ENCODE assay signal across 4 cellular contexts in genomic region chr14:73471582-73472181, GRCh38.
A peak's percentile ranks its signal among the peaks of the same experiment; 100 is the strongest.
TF ChIP-seq lines count a peak whose summit lies in the region.

No MANE protein-coding gene starts in this region.

TF ChIP-seq in SK-N-SH treated with all-trans-retinoic acid at 6 μM for 48 hours, 23 proteins besides CTCF, POLR2A, EP300 and RAD21 (continues in another document):
- TF ChIP-seq ISL1 (CRISPR knock-in tag; IDR thresholded peaks at IDR 0.05) (no peak), BACH2 (CRISPR knock-in tag; IDR thresholded peaks at IDR 0.05; ENCODE audit: borderline replicate concordance) (no peak), TCF4 (CRISPR knock-in tag; IDR thresholded peaks at IDR 0.05; ENCODE audit: borderline replicate concordance) (no peak), ARNTL (CRISPR knock-in tag; IDR thresholded peaks at IDR 0.05; ENCODE audit: borderline replicate concordance, low read depth) (no peak), ZFP3 (CRISPR knock-in tag; IDR thresholded peaks at IDR 0.05) (no peak), SNAI2 (CRISPR knock-in tag; IDR thresholded peaks at IDR 0.05) (no peak), TSHZ2 (CRISPR knock-in tag; IDR thresholded peaks at IDR 0.05) (no peak), ESRRG (CRISPR knock-in tag; IDR thresholded peaks at IDR 0.05) (no peak), CSDC2 (CRISPR knock-in tag; IDR thresholded peaks at IDR 0.05) (no peak)
- TF ChIP-seq, protein P1, sequence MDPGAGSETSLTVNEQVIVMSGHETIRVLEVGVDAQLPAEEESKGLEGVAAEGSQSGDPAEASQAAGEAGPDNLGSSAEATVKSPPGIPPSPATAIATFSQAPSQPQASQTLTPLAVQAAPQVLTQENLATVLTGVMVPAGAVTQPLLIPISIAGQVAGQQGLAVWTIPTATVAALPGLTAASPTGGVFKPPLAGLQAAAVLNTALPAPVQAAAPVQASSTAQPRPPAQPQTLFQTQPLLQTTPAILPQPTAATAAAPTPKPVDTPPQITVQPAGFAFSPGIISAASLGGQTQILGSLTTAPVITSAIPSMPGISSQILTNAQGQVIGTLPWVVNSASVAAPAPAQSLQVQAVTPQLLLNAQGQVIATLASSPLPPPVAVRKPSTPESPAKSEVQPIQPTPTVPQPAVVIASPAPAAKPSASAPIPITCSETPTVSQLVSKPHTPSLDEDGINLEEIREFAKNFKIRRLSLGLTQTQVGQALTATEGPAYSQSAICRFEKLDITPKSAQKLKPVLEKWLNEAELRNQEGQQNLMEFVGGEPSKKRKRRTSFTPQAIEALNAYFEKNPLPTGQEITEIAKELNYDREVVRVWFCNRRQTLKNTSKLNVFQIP (CRISPR knock-in tag; IDR thresholded peaks at IDR 0.05; ENCODE audit: borderline replicate concordance, low read depth), result no peak

TF ChIP-seq in SK-N-SH, 30 proteins besides CTCF, POLR2A, EP300 and RAD21:
- TF ChIP-seq MAX (IDR thresholded peaks at IDR 0.05; ENCODE audit: low read depth) (no peak), FOXJ3 (CRISPR knock-in tag; IDR thresholded peaks at IDR 0.05) (no peak), FOSL2 (IDR thresholded peaks at IDR 0.05; ENCODE audit: borderline replicate concordance, low read depth) (no peak), NFIC (IDR thresholded peaks at IDR 0.05; ENCODE audit: borderline replicate concordance) (no peak)

TF ChIP-seq in IMR-90, 13 proteins besides CTCF, POLR2A, EP300 and RAD21:
- TF ChIP-seq BHLHE40 (IDR thresholded peaks at IDR 0.05; ENCODE audit: low read depth, low read length) (no peak), CHD1 (IDR thresholded peaks at IDR 0.05; ENCODE audit: low read depth, low read length) (no peak), RFX5 (IDR thresholded peaks at IDR 0.05; ENCODE audit: low read depth, low read length) (no peak), NFE2L2 (IDR thresholded peaks at IDR 0.05; ENCODE audit: low read depth, low read length) (no peak), FOS (IDR thresholded peaks at IDR 0.05; ENCODE audit: low read depth, low read length) (no peak), SMC3 (IDR thresholded peaks at IDR 0.05; ENCODE audit: low read depth, low read length) (no peak), CEBPB (IDR thresholded peaks at IDR 0.05; ENCODE audit: low read depth, low read length) (no peak), RCOR1 (IDR thresholded peaks at IDR 0.05; ENCODE audit: insufficient replicate concordance, low read length) (no peak), MXI1 (IDR thresholded peaks at IDR 0.05; ENCODE audit: borderline replicate concordance, low read depth, low read length) (no peak), MAZ (IDR thresholded peaks at IDR 0.05; ENCODE audit: borderline replicate concordance, low read depth, low read length) (no peak)
TF ChIP-seq in IMR-90: peak in this region for 0.

TF ChIP-seq in neural cell, 6 proteins besides CTCF, POLR2A, EP300 and RAD21:
- TF ChIP-seq MXI1 (conservative IDR thresholded peaks at IDR 0.05; ENCODE audit: poor library complexity, severe bottlenecking), result peak; percentile 28
- TF ChIP-seq REST (IDR thresholded peaks at IDR 0.05; ENCODE audit: borderline replicate concordance), result no peak
